In genomic region chr12:24643120-24644119, GRCh38 we compare ENCODE assay signal across 31 cellular contexts.
"Had no signal": no experiment of that assay in that cellular context is flagged by ENCODE, and none has a peak within 500 bp of the region (broad histone marks: within the 10 kb centered on the region; RNA-seq: fewer than 3 reads in every experiment).

No MANE protein-coding gene starts in this region.

- H3K27ac Mint-ChIP-seq: immature natural killer cell; memory B cell; mesothelial cell of epicardium; natural killer cell treated with Interleukin-12 subunit alpha and Interleukin-12 subunit beta and Interleukin-15 and Interleukin-18, amount 100 ng/mL, for 72 hours; neural progenitor cell; progenitor cell of endocrine pancreas had no signal

- ATAC-seq: gastroesophageal sphincter; left colon; left ventricle myocardium superior; mucosa of descending colon; natural killer cell treated with Interleukin-12 subunit alpha and Interleukin-12 subunit beta and Interleukin-15 and Interleukin-18, amount 100 ng/mL, for 72 hours; right lobe of liver had no signal

- H3K9me3 Mint-ChIP-seq: immature natural killer cell; memory B cell; natural killer cell treated with Interleukin-12 subunit alpha and Interleukin-12 subunit beta and Interleukin-15 and Interleukin-18, amount 100 ng/mL, for 72 hours had no signal

- H3K27me3 ChIP-seq: dorsolateral prefrontal cortex, gastroesophageal sphincter, neural progenitor cell, right lobe of liver, stomach, thyroid gland, vagina had no signal

- H3K9ac ChIP-seq: neural progenitor cell, parathyroid adenoma had no signal

- H2AFZ ChIP-seq: neural progenitor cell, parathyroid adenoma had no signal

- H3K9me3 ChIP-seq: gastroesophageal sphincter, lower lobe of right lung, mucosa of descending colon, right lobe of liver, stomach, thyroid gland, vagina had no signal

- H3K36me3 ChIP-seq: gastroesophageal sphincter, lower lobe of right lung, neural progenitor cell, right lobe of liver, stomach, thyroid gland, vagina had no signal

- H3K4me3 ChIP-seq: dorsolateral prefrontal cortex, gastroesophageal sphincter, lower lobe of right lung, mucosa of descending colon, neural progenitor cell, right lobe of liver, stomach, thyroid gland, vagina had no signal

- H3K4me1 ChIP-seq: lower lobe of right lung, neural progenitor cell, parathyroid adenoma, right lobe of liver, stomach, thyroid gland, vagina had no signal

- H3K4me2 ChIP-seq: neural progenitor cell had no signal

- H3K79me2 ChIP-seq: parathyroid adenoma had no signal

- DNase-seq: cortex of kidney; dorsolateral prefrontal cortex; effector CD4-positive, alpha-beta T cell; glutamatergic neuron; hypothalamus; immature natural killer cell; islet precursor cell; kidney glomerular epithelial cell; left colon; left ventricle myocardium superior; lower lobe of right lung; mucosa of descending colon; naive B cell; right lobe of liver; small intestine; stimulated activated CD4-positive, alpha-beta T cell treated with anti-CD3 and anti-CD28 coated beads, Interleukin-12 subunit alpha, Interleukin-12 subunit beta, amount 100 ng/mL, for 4 hours; stimulated activated CD4-positive, alpha-beta T cell treated with anti-CD3 and anti-CD28 coated beads, Interleukin-1b, Interleukin-23, amount 100 ng/mL, for 48 hours; stimulated activated CD4-positive, alpha-beta T cell treated with anti-CD3 and anti-CD28 coated beads, Interleukin-4, amount 100 ng/mL, for 1 hour; stimulated activated CD8-positive, alpha-beta memory T cell treated with anti-CD3 and anti-CD28 coated beads, Interleukin-4, amount 100 ng/mL, for 48 hours; stimulated activated naive CD4-positive, alpha-beta T cell treated with Interleukin-2 at 50 U/mL for 16 hours; stomach; thyroid gland; trophoblast cell had no signal

- H3K27me3 Mint-ChIP-seq: memory B cell, naive B cell, progenitor cell of endocrine pancreas had no signal

- H3K4me1 Mint-ChIP-seq: immature natural killer cell, mesothelial cell of epicardium had no signal

- H3K36me3 Mint-ChIP-seq: immature natural killer cell; memory B cell; mesothelial cell of epicardium; naive B cell; natural killer cell treated with Interleukin-12 subunit alpha and Interleukin-12 subunit beta and Interleukin-15 and Interleukin-18, amount 100 ng/mL, for 72 hours; neural progenitor cell had no signal

- H3K4me3 Mint-ChIP-seq: immature natural killer cell; memory B cell; mesothelial cell of epicardium; naive B cell; natural killer cell treated with Interleukin-12 subunit alpha and Interleukin-12 subunit beta and Interleukin-15 and Interleukin-18, amount 100 ng/mL, for 72 hours; neural progenitor cell had no signal

- H3K27ac ChIP-seq: dorsolateral prefrontal cortex, gastroesophageal sphincter, lower lobe of right lung, neural progenitor cell, parathyroid adenoma, right lobe of liver, stomach, thyroid gland, vagina had no signal
